In genomic region chr1:15876357-15876756, GRCh38 we compare ENCODE assay signal across 15 cellular contexts. TPM values are rescaled to one million over a fixed set of nuclear protein-coding genes. Genes with fewer than 3 reads are reported as not detected.
DNase-seq lines count a peak whose midpoint lies in the region; ATAC-seq and TF ChIP-seq lines count a peak whose summit lies in the region.
"Had no signal": no experiment of that assay in that cellular context is flagged by ENCODE, and none has a peak within 500 bp of the region (broad histone marks: within the 10 kb centered on the region; RNA-seq: fewer than 3 reads in every experiment).

No MANE protein-coding gene starts in this region.

- no peaks in the 10 kb centered on the region for H3K27me3 Mint-ChIP-seq in glutamatergic neuron (ENCODE audit: unreplicated experiment)

- H3K27ac ChIP-seq in osteoblast (ENCODE audit: low read depth, low read length), result no peak overlapping the region
- H3K27ac ChIP-seq: parathyroid adenoma had no signal

- H3K4me3 ChIP-seq in GM12864 (ENCODE audit: low read depth, low read length) (no peak overlapping the region), osteoblast (ENCODE audit: insufficient read depth, low read length) (no peak overlapping the region)

- no peak overlapping the region for H2AFZ ChIP-seq in osteoblast (ENCODE audit: low read length)
- H2AFZ ChIP-seq: parathyroid adenoma had no signal

- in situ Hi-C loops in SK-MEL-5 (cut with HindIII; ENCODE audit: low pct_unique_long_range_greater_than_20kb, low sequenced_read_pairs), result no loop called here

- H3K27ac Mint-ChIP-seq in glutamatergic neuron (ENCODE audit: unreplicated experiment), result no peak overlapping the region

- no peak overlapping the region for H3K4me2 ChIP-seq in osteoblast (ENCODE audit: insufficient read depth, low read length)

- peaks cover 84% of the 10 kb centered on the region for H3K79me2 ChIP-seq in osteoblast (ENCODE audit: insufficient read depth, low read length)

- H3K36me3 ChIP-seq in osteoblast (ENCODE audit: insufficient read depth, low read length), result peaks cover 17% of the 10 kb centered on the region

- no peak for DNase-seq in GM12864 (ENCODE audit: low read depth)
- peak; percentile 26 for DNase-seq in SK-MEL-5 (ENCODE audit: low read depth, low spot score)
- DNase-seq in glutamatergic neuron, result peak; percentile 47
- DNase-seq in osteoblast (ENCODE audit: insufficient read length, low spot score, missing footprints), result peak; percentile 38
- no peak for DNase-seq in NCI-H748 treated with DMSO at 0.1 percent for 48 hours (lab: John Stamatoyannopoulos, UW)
- no peak for DNase-seq in ureter (ENCODE audit: low spot score)
- DNase-seq: activated CD4-positive, alpha-beta T cell treated with anti-CD3 and anti-CD28 coated beads, Interleukin-2, amount 50 U/mL, for 1 hour; activated effector memory CD4-positive, alpha-beta T cell treated with Interleukin-2 at 50 U/mL for 16 hours; left cardiac atrium; NCI-H1048; NK-92 treated with Interleukin-12 subunit alpha and Interleukin-12 subunit beta, amount 100 ng/mL, for 24 hours; stimulated activated CD4-positive, alpha-beta T cell treated with anti-CD3 and anti-CD28 coated beads, Interleukin-2, amount 100 ng/mL, for 48 hours; stimulated activated naive CD8-positive, alpha-beta T cell treated with anti-CD3 and anti-CD28 coated beads, Interleukin-15, Interleukin-2, amounts not matched to agents 100 U/mL and 50 U/mL, for 24 hours had no signal

- ATAC-seq in HG02840 (IDR thresholded peaks at IDR 0.05; ENCODE audit: low FRiP score, unreplicated experiment), result no peak
- ATAC-seq: left cardiac atrium; stimulated activated naive CD8-positive, alpha-beta T cell treated with anti-CD3 and anti-CD28 coated beads, Interleukin-15, Interleukin-2, amounts not matched to agents 100 U/mL and 50 U/mL, for 24 hours had no signal

- no peaks in the 10 kb centered on the region for H3K9me3 ChIP-seq in osteoblast (ENCODE audit: low read depth, low read length)

- no peaks in the 10 kb centered on the region for H3K4me1 ChIP-seq in osteoblast (ENCODE audit: insufficient read depth, low read length)
- H3K4me1 ChIP-seq: parathyroid adenoma had no signal

- peaks cover 2% of the 10 kb centered on the region for H3K4me1 Mint-ChIP-seq in glutamatergic neuron (ENCODE audit: low read depth, unreplicated experiment)

- no peaks in the 10 kb centered on the region for H3K9me3 Mint-ChIP-seq in glutamatergic neuron (ENCODE audit: unreplicated experiment)

- peak overlapping the region; percentile 51 for H3K4me3 Mint-ChIP-seq in glutamatergic neuron (ENCODE audit: unreplicated experiment)

- H3K27me3 ChIP-seq in osteoblast (ENCODE audit: insufficient read depth, low read length), result no peaks in the 10 kb centered on the region

- TF ChIP-seq CTCF in GM12864 (IDR thresholded peaks at IDR 0.05; ENCODE audit: low read depth, low read length, missing control alignments), result peak; percentile 1
- TF ChIP-seq CTCF in glutamatergic neuron (IDR thresholded peaks at IDR 0.05; ENCODE audit: partially characterized antibody, unreplicated experiment), result peak; percentile 47
- no peak for TF ChIP-seq CTCF in osteoblast (IDR thresholded peaks at IDR 0.05; ENCODE audit: extremely low read depth, low read depth, low read length)

- H4K20me1 ChIP-seq in osteoblast (ENCODE audit: insufficient read depth, low read length), result peaks cover 4% of the 10 kb centered on the region

- H3K36me3 Mint-ChIP-seq in glutamatergic neuron (ENCODE audit: unreplicated experiment), result no peaks in the 10 kb centered on the region

RNA-seq across cellular contexts. Expression of gene SPEN, which starts 28.9 kb away (rescaled TPM):
- 10.1 and 11.5 TPM in 2 replicates for total RNA-seq in SK-MEL-5 (2014; rRNA removed; shearing (Covaris generic))
- 11.1 and 18.1 TPM in 2 replicates for polyA plus RNA-seq in SK-MEL-5 (2015; cell fraction: cytosol; rRNA removed)
- 21.4 and 31.5 TPM in 2 replicates for polyA plus RNA-seq in SK-MEL-5 (2015; cell fraction: nucleus; rRNA removed)
- total RNA-seq in glutamatergic neuron (ENCODE audit: unreplicated experiment), result 52.4 TPM
- total RNA-seq in osteoblast, result 21.0 and 24.8 TPM in 2 replicates
- total RNA-seq in ureter, result 85.2 TPM

Comparison
In these comparisons a context has a peak if more than half of its experiments do, and no peak if none do; other contexts are left out.
1. DNase-seq: peak in SK-MEL-5 (single experiment), glutamatergic neuron (single experiment) and osteoblast (single experiment); none in GM12864 (single experiment), NCI-H748 treated with DMSO at 0.1 percent for 48 hours (single experiment) and ureter (single experiment).